Comparison of ENCODE assay signal across 29 cellular contexts in the genomic region with DNA sequence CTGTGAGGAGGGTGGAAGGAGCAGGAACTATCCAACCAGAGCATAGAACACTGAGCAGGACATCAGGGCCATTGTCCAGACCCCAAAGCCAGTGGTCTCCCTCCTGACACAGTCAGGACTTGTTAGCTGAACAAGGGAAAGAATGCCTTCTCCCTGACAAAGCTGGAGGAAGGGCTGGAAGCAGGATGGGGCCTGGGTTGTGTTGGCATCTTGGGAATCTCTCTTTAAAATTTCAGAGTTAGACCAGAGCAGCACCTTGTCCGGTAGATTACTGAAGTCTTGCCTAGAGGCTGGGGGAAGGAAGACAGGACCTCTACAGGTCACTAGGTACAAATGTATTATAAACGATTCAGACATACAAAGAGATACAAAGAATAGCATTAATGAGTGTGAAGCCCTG. TPM values are rescaled to one million over a fixed set of nuclear protein-coding genes. Genes with fewer than 3 reads are reported as not detected.
A peak's percentile ranks its signal among the peaks of the same experiment; 100 is the strongest.
DNase-seq lines count a peak whose midpoint lies in the region; ATAC-seq and TF ChIP-seq lines count a peak whose summit lies in the region.
"Had no signal": no experiment of that assay in that cellular context is flagged by ENCODE, and none has a peak within 500 bp of the region (broad histone marks: within the 10 kb centered on the region; RNA-seq: fewer than 3 reads in every experiment).

No MANE protein-coding gene starts in this region.

- WGBS in trophoblast cell (ENCODE audit: extremely low coverage, insufficient coverage, insufficient read length), result no CpG with 5 or more reads among the region's 2 CpGs
- WGBS in body of pancreas, 2 donors, result 43 to 56% methylated on average over 2 of the region's 2 CpGs

- H2BK12ac ChIP-seq in trophoblast cell (ENCODE audit: low read length), result peak overlapping the region; percentile 100

- peaks cover 55% of the 10 kb centered on the region for H3K79me1 ChIP-seq in trophoblast cell (ENCODE audit: low read length)

- peaks cover 0 to 1% (median 0%) of the 10 kb centered on the region in 7 donors for H3K9me3 Mint-ChIP-seq in CD14-positive monocyte
- no peaks in the 10 kb centered on the region for H3K9me3 Mint-ChIP-seq in activated CD8-positive, alpha-beta memory T cell treated with anti-CD3 and anti-CD28 coated beads, Interleukin-2, amount 10 ng/mL, durations not matched to agents 7 days and 5 days (ENCODE audit: low read depth)
- H3K9me3 Mint-ChIP-seq: effector memory CD8-positive, alpha-beta T cell; natural killer cell treated with Interleukin-12 subunit alpha and Interleukin-12 subunit beta and Interleukin-15 and Interleukin-18, amount 100 ng/mL, for 72 hours had no signal

- H3K36me3 Mint-ChIP-seq in CD14-positive monocyte, result no peaks in the 10 kb centered on the region
- H3K36me3 Mint-ChIP-seq in activated CD8-positive, alpha-beta memory T cell treated with anti-CD3 and anti-CD28 coated beads, Interleukin-2, amount 10 ng/mL, durations not matched to agents 7 days and 5 days, result no peaks in the 10 kb centered on the region
- H3K36me3 Mint-ChIP-seq: natural killer cell treated with Interleukin-12 subunit alpha and Interleukin-12 subunit beta and Interleukin-15 and Interleukin-18, amount 100 ng/mL, for 72 hours had no signal

- no peak for DNase-seq in CD14-positive monocyte (ENCODE audit: low spot score)
- no peak for DNase-seq in SJSA1 (ENCODE audit: low read depth in 1 of 2, low spot score in 2 of 2)
- peak; percentile 87 for DNase-seq in islet precursor cell
- no peak for DNase-seq in trophoblast cell
- DNase-seq in activated CD8-positive, alpha-beta memory T cell treated with anti-CD3 and anti-CD28 coated beads, Interleukin-2, amount 10 ng/mL, durations not matched to agents 7 days and 5 days, result no peak
- DNase-seq in NCI-H2196 (lab: John Stamatoyannopoulos, UW; ENCODE audit: unreplicated experiment), result no peak
- no peak for DNase-seq in body of pancreas
- DNase-seq in left ventricle myocardium inferior, result no peak
- DNase-seq: activated CD8-positive, alpha-beta memory T cell treated with anti-CD3 and anti-CD28 coated beads, Interleukin-2, amount 50 U/mL, for 4 hours; activated gamma-delta T cell; colonic mucosa; DMS79; effector memory CD8-positive, alpha-beta T cell; esophagus squamous epithelium; gastrocnemius medialis; NCI-H1105; NCI-H2029 treated with DMSO at 0.1 percent for 48 hours; NCI-H446; SJCRH30; spleen; stimulated activated CD4-positive, alpha-beta T cell treated with anti-CD3 and anti-CD28 coated beads, Interleukin-4, amount 100 ng/mL, for 1 hour; stimulated activated naive CD4-positive, alpha-beta T cell treated with Interleukin-2 at 50 U/mL for 16 hours; T-helper 2 cell; tibial artery had no signal

- peak overlapping the region; percentile 99 for H3K14ac ChIP-seq in trophoblast cell (ENCODE audit: low read length)

- H3K36me3 ChIP-seq in SJSA1 (no peaks in the 10 kb centered on the region), trophoblast cell (ENCODE audit: control insufficient read depth in 1 of 2, insufficient read depth in 2 of 2, low read length in 2 of 2) (no peaks in the 10 kb centered on the region), body of pancreas (replicated peaks in 1 of 2; ENCODE audit: insufficient read depth in 1 of 2, low read depth in 2 of 2) (no peaks in the 10 kb centered on the region), left ventricle myocardium inferior (no peaks in the 10 kb centered on the region)
- H3K36me3 ChIP-seq: BE2C, breast epithelium, colonic mucosa, esophagus squamous epithelium, gastrocnemius medialis, SJCRH30, spleen, tibial artery had no signal

- no peak overlapping the region for H3K23ac ChIP-seq in trophoblast cell (ENCODE audit: low read length)

- peak overlapping the region; percentile 99 for H2BK5ac ChIP-seq in trophoblast cell (ENCODE audit: low read depth, low read length, poor library complexity)

- H2AFZ ChIP-seq in trophoblast cell (ENCODE audit: insufficient read depth, low read length, poor library complexity), result peak overlapping the region; percentile 85

- peak overlapping the region; percentile 100 for H2BK120ac ChIP-seq in trophoblast cell (ENCODE audit: insufficient read depth, low read length, poor library complexity)

- peak overlapping the region; percentile 99 for H3K18ac ChIP-seq in trophoblast cell (ENCODE audit: low read length)

- intact Hi-C loops in CD14-positive monocyte (cut with micrococcal nuclease), result loop anchor here (10.0 kb wide), 2 partner anchors 103 to 113 kb away; no protein-coding TSS in a partner anchor
- intact Hi-C loops in body of pancreas (cut with DNase I), result no loop called here
- intact Hi-C loops in left ventricle myocardium inferior (cut with micrococcal nuclease), result no loop called here

- no peak for TF ChIP-seq POLR2A in body of pancreas (IDR thresholded peaks at IDR 0.05)

- peak overlapping the region; percentile 100 for H4K91ac ChIP-seq in trophoblast cell (ENCODE audit: low read depth, low read length)

- H3K27me3 ChIP-seq in SJSA1 (replicated peaks) (no peaks in the 10 kb centered on the region), trophoblast cell (ENCODE audit: insufficient read depth, low read length) (no peaks in the 10 kb centered on the region), body of pancreas (no peaks in the 10 kb centered on the region), left ventricle myocardium inferior (ENCODE audit: low read depth) (no peaks in the 10 kb centered on the region)
- H3K27me3 ChIP-seq: BE2C, breast epithelium, colonic mucosa, esophagus squamous epithelium, gastrocnemius medialis, SJCRH30, spleen, tibial artery had no signal

- TF ChIP-seq CTCF in CD14-positive monocyte (IDR thresholded peaks at IDR 0.05) (no peak), body of pancreas (IDR thresholded peaks at IDR 0.05) (no peak), left ventricle myocardium inferior (IDR thresholded peaks at IDR 0.05; ENCODE audit: borderline replicate concordance) (no peak)

- H4K8ac ChIP-seq in trophoblast cell (ENCODE audit: low read depth, low read length), result peak overlapping the region; percentile 80

- H3K9me3 ChIP-seq in SJSA1 (replicated peaks) (no peaks in the 10 kb centered on the region), trophoblast cell (ENCODE audit: insufficient read depth, low read depth, low read length) (no peaks in the 10 kb centered on the region), body of pancreas (no peaks in the 10 kb centered on the region), left ventricle myocardium inferior (replicated peaks) (no peaks in the 10 kb centered on the region)
- H3K9me3 ChIP-seq: A549, BE2C, breast epithelium, colonic mucosa, esophagus squamous epithelium, gastrocnemius medialis, SJCRH30, spleen, tibial artery had no signal

- no peak for ATAC-seq in activated CD8-positive, alpha-beta memory T cell treated with anti-CD3 and anti-CD28 coated beads, Interleukin-2, amount 10 ng/mL, durations not matched to agents 7 days and 5 days
- no peak for ATAC-seq in body of pancreas
- ATAC-seq: effector memory CD8-positive, alpha-beta T cell; gastrocnemius medialis had no signal

- peaks cover 56% of the 10 kb centered on the region for H3K4me1 ChIP-seq in SJSA1 (replicated peaks)
- peaks cover 37 to 41% of the 10 kb centered on the region in 2 experiments for H3K4me1 ChIP-seq in trophoblast cell (ENCODE audit: control insufficient read depth in 1 of 2, insufficient read depth in 2 of 2, low read length in 2 of 2)
- peaks cover 7% of the 10 kb centered on the region for H3K4me1 ChIP-seq in body of pancreas
- peaks cover 17% of the 10 kb centered on the region for H3K4me1 ChIP-seq in left ventricle myocardium inferior
- H3K4me1 ChIP-seq: breast epithelium, colonic mucosa, gastrocnemius medialis had no signal

- H3K27me3 Mint-ChIP-seq in CD14-positive monocyte (ENCODE audit: low read depth in 3 of 3), result peaks cover 0 to 3% (median 2%) of the 10 kb centered on the region in 3 donors
- peaks cover 3% of the 10 kb centered on the region for H3K27me3 Mint-ChIP-seq in activated CD8-positive, alpha-beta memory T cell treated with anti-CD3 and anti-CD28 coated beads, Interleukin-2, amount 10 ng/mL, durations not matched to agents 7 days and 5 days

- H3K27ac ChIP-seq in SJSA1, result peak overlapping the region; percentile 69
- H3K27ac ChIP-seq in trophoblast cell (ENCODE audit: low read depth, low read length), result peak overlapping the region; percentile 94
- no peak overlapping the region for H3K27ac ChIP-seq in body of pancreas
- H3K27ac ChIP-seq in left ventricle myocardium inferior (replicated peaks), result no peak overlapping the region
- H3K27ac ChIP-seq: breast epithelium, colonic mucosa, gastrocnemius medialis, SJCRH30, tibial artery, VCaP had no signal

- no peak overlapping the region for H3K9ac ChIP-seq in trophoblast cell (ENCODE audit: low read length)

- H3K4me3 ChIP-seq in SJSA1 (no peak overlapping the region), trophoblast cell (ENCODE audit: low read depth, low read length) (no peak overlapping the region), body of pancreas (no peak overlapping the region), left ventricle myocardium inferior (no peak overlapping the region)
- H3K4me3 ChIP-seq: A549, breast epithelium, colonic mucosa, esophagus squamous epithelium, gastrocnemius medialis, SJCRH30, spleen, tibial artery had no signal

- peaks cover 31% of the 10 kb centered on the region for H3K4me1 Mint-ChIP-seq in CD14-positive monocyte
- H3K4me1 Mint-ChIP-seq in activated CD8-positive, alpha-beta memory T cell treated with anti-CD3 and anti-CD28 coated beads, Interleukin-2, amount 10 ng/mL, durations not matched to agents 7 days and 5 days, result peaks cover 12% of the 10 kb centered on the region

- CTCF ChIA-PET in activated CD8-positive, alpha-beta memory T cell treated with anti-CD3 and anti-CD28 coated beads, Interleukin-2, amount 10 ng/mL, durations not matched to agents 7 days and 5 days (lab: Charles Lee), result no interaction called here

- H4K12ac ChIP-seq in trophoblast cell (ENCODE audit: low read depth, low read length), result peak overlapping the region; percentile 28

- no peak overlapping the region for H3K4me3 Mint-ChIP-seq in CD14-positive monocyte
- no peak overlapping the region for H3K4me3 Mint-ChIP-seq in activated CD8-positive, alpha-beta memory T cell treated with anti-CD3 and anti-CD28 coated beads, Interleukin-2, amount 10 ng/mL, durations not matched to agents 7 days and 5 days
- H3K4me3 Mint-ChIP-seq: effector memory CD8-positive, alpha-beta T cell; natural killer cell treated with Interleukin-12 subunit alpha and Interleukin-12 subunit beta and Interleukin-15 and Interleukin-18, amount 100 ng/mL, for 72 hours had no signal

- peaks cover 21% of the 10 kb centered on the region for H3K79me2 ChIP-seq in trophoblast cell (ENCODE audit: control insufficient read depth, insufficient read depth, low read length, poor library complexity)

- peak overlapping the region; percentile 96 for H2AK5ac ChIP-seq in trophoblast cell (ENCODE audit: low read length)

- peak overlapping the region; percentile 30 for H3K4me2 ChIP-seq in trophoblast cell (ENCODE audit: low read length)

- peak overlapping the region; percentile 96 for H3K4ac ChIP-seq in trophoblast cell (ENCODE audit: low read depth, low read length)

- peak overlapping the region in 4 of 7 donors; percentile 73 to 88 (median 76) for H3K27ac Mint-ChIP-seq in CD14-positive monocyte
- H3K27ac Mint-ChIP-seq in activated CD8-positive, alpha-beta memory T cell treated with anti-CD3 and anti-CD28 coated beads, Interleukin-2, amount 10 ng/mL, durations not matched to agents 7 days and 5 days, result no peak overlapping the region

RNA-seq across cellular contexts. Expression of gene ATP2B4, which starts 35.0 kb away (rescaled TPM):
- polyA plus RNA-seq in CD14-positive monocyte, result 10 to 100 TPM in 1 of 2 donors, 1 to 10 TPM in 1; 7.8 to 13.2 TPM
- 67.1 and 80.5 TPM in 2 replicates for total RNA-seq in SJSA1 (2014; rRNA removed; shearing (Covaris generic))
- 278 and 279 TPM in 2 replicates for polyA plus RNA-seq in trophoblast cell (2013)
- 100 to 1,000 TPM in 1 of 2 experiments, 10 to 100 TPM in 1; 96.1 to 130 TPM for total RNA-seq in activated CD8-positive, alpha-beta memory T cell treated with anti-CD3 and anti-CD28 coated beads, Interleukin-2, amount 10 ng/mL, durations not matched to agents 7 days and 5 days
- total RNA-seq in body of pancreas (10 to 100 TPM; 27.5 to 31.3 TPM), left ventricle myocardium inferior (97.7 TPM)

Comparison
In these comparisons a context has a peak if more than half of its experiments do, and no peak if none do; other contexts are left out.
1. H3K27ac ChIP-seq: peak in SJSA1 (single experiment) and trophoblast cell (single experiment); none in body of pancreas (0 of 4) and left ventricle myocardium inferior (single experiment).
2. intact Hi-C loops: an anchor here in CD14-positive monocyte (10.0 kb wide); none called in body of pancreas and left ventricle myocardium inferior.